Comparison of ENCODE assay signal across 2 cellular contexts in the genomic region with DNA sequence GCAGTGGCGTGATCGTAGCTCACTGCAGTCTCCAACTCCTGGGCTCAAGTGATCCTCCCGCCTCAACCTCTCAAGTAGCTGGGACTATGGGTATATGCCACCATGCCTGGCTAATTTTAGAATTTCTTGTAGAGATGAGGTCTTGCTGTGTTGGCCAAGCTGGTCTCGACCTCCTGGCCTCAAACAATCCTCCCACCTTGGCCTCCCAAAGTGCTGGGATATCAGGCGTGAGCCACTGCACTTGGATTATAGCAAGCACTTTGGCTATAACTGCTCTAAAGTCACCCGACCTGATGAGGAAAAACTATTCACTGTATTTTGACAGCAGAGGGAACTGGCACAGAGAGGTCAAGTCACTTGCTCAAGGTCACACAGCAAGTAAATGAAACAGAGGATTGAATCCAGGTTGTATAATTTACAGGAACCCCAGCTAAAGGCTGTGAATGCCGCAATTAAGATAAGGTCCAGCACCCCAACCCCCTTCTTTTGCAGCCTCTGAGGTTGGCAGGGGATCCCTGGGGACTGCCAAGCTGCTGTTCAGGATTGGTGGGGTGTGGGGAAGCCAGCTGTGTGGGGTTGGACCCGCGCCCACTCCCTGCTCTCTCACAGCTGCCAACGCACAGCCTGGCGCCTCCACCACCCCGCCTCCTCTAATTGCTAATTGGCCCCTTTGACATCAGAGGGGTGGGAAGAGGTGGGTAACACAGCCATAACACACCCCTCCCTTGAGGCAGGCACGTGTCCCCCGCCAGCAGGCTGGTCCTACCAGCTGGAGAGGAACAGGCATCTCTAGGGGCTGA.
TF ChIP-seq lines count a peak whose summit lies in the region.

No MANE protein-coding gene starts in this region.

TF ChIP-seq in IMR-90, 13 proteins besides CTCF, POLR2A, EP300 and RAD21:
- TF ChIP-seq FOS (IDR thresholded peaks at IDR 0.05; ENCODE audit: low read depth, low read length) (no peak), CEBPB (IDR thresholded peaks at IDR 0.05; ENCODE audit: low read depth, low read length) (no peak), CHD1 (IDR thresholded peaks at IDR 0.05; ENCODE audit: low read depth, low read length) (no peak)
- TF ChIP-seq, protein P1, sequence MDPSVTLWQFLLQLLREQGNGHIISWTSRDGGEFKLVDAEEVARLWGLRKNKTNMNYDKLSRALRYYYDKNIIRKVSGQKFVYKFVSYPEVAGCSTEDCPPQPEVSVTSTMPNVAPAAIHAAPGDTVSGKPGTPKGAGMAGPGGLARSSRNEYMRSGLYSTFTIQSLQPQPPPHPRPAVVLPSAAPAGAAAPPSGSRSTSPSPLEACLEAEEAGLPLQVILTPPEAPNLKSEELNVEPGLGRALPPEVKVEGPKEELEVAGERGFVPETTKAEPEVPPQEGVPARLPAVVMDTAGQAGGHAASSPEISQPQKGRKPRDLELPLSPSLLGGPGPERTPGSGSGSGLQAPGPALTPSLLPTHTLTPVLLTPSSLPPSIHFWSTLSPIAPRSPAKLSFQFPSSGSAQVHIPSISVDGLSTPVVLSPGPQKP (IDR thresholded peaks at IDR 0.05; ENCODE audit: borderline replicate concordance, low read depth, low read length) = no peak
- TF ChIP-seq, protein P2, sequence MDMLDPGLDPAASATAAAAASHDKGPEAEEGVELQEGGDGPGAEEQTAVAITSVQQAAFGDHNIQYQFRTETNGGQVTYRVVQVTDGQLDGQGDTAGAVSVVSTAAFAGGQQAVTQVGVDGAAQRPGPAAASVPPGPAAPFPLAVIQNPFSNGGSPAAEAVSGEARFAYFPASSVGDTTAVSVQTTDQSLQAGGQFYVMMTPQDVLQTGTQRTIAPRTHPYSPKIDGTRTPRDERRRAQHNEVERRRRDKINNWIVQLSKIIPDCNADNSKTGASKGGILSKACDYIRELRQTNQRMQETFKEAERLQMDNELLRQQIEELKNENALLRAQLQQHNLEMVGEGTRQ (IDR thresholded peaks at IDR 0.05; ENCODE audit: low read depth, low read length) = 0 out of 2 replicates have a peak, but pooled peaks have one; percentile 25

TF ChIP-seq in K562, 482 proteins besides CTCF, POLR2A, EP300 and RAD21:
- TF ChIP-seq CC2D1A (IDR thresholded peaks at IDR 0.05) (no peak), CBX3 (IDR thresholded peaks at IDR 0.05; ENCODE audit: borderline replicate concordance in 1 of 2, low read length in 2 of 2) (peak in 1 of 2 experiments; percentile 37; a peak in 1 of 3 replicates), ZNF57 (CRISPR knock-in tag; IDR thresholded peaks at IDR 0.05) (no peak), BCOR (IDR thresholded peaks at IDR 0.05) (peak; percentile 96), NELFE (IDR thresholded peaks at IDR 0.05; ENCODE audit: insufficient read depth, insufficient read length) (no peak), KDM1A (IDR thresholded peaks at IDR 0.05) (peak; percentile 70 to 85), HMG20B (CRISPR knock-in tag; IDR thresholded peaks at IDR 0.05) (no peak), ZFP36 (IDR thresholded peaks at IDR 0.05; ENCODE audit: low read depth, low read length, partially characterized antibody) (peak; percentile 89), ZNF146 (CRISPR knock-in tag; IDR thresholded peaks at IDR 0.05; ENCODE audit: unreplicated experiment) (no peak), NCOA6 (IDR thresholded peaks at IDR 0.05) (no peak), ZNF212 (CRISPR knock-in tag; IDR thresholded peaks at IDR 0.05) (no peak), RBM25 (IDR thresholded peaks at IDR 0.05; ENCODE audit: low read depth, low read length, severe bottlenecking) (peak; percentile 85), CBFA2T2 (conservative IDR thresholded peaks at IDR 0.05) (no peak), MED1 (CRISPR knock-in tag; IDR thresholded peaks at IDR 0.05; ENCODE audit: borderline replicate concordance) (0 out of 2 replicates have a peak, but pooled peaks have one; percentile 27), SMARCA5 (IDR thresholded peaks at IDR 0.05) (peak; percentile 87), KLF6 (CRISPR knock-in tag; IDR thresholded peaks at IDR 0.05; ENCODE audit: borderline replicate concordance) (no peak), HDAC2 (IDR thresholded peaks at IDR 0.05) (peak; percentile 67), RCOR1 (IDR thresholded peaks at IDR 0.05; ENCODE audit: borderline replicate concordance in 1 of 2, low read depth in 2 of 2, low read length in 2 of 2) (peak in 1 of 2 experiments; percentile 40; a peak in 2 of 4 replicates), ZNF121 (CRISPR knock-in tag; conservative IDR thresholded peaks at IDR 0.05) (peak; percentile 90), HDAC1 (IDR thresholded peaks at IDR 0.05) (0 out of 4 replicates have a peak, but pooled peaks of 1 of the 2 experiments have one; percentile 22), BRD9 (IDR thresholded peaks at IDR 0.05; ENCODE audit: low read depth, partially characterized antibody) (peak; percentile 53), CHCHD3 (CRISPR knock-in tag; IDR thresholded peaks at IDR 0.05) (no peak)
- TF ChIP-seq, protein P3, sequence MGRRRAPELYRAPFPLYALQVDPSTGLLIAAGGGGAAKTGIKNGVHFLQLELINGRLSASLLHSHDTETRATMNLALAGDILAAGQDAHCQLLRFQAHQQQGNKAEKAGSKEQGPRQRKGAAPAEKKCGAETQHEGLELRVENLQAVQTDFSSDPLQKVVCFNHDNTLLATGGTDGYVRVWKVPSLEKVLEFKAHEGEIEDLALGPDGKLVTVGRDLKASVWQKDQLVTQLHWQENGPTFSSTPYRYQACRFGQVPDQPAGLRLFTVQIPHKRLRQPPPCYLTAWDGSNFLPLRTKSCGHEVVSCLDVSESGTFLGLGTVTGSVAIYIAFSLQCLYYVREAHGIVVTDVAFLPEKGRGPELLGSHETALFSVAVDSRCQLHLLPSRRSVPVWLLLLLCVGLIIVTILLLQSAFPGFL (CRISPR knock-in tag; IDR thresholded peaks at IDR 0.05) = no peak
- TF ChIP-seq, protein P1 (CRISPR knock-in tag; IDR thresholded peaks at IDR 0.05) = no peak
